1 cellular context compared by ENCODE assay signal in genomic region chr1:212908971-212909370, GRCh38.
TF ChIP-seq lines count a peak whose summit lies in the region.

No MANE protein-coding gene starts in this region.

TF ChIP-seq in GM23338, 12 proteins besides CTCF, POLR2A, EP300 and RAD21 (continued from another document):
- no peak for TF ChIP-seq REST (IDR thresholded peaks at IDR 0.05; ENCODE audit: unreplicated experiment)
- TF ChIP-seq ETS1 (IDR thresholded peaks at IDR 0.05): no peak
